ENCODE assay signal across 13 cellular contexts in the genomic region with DNA sequence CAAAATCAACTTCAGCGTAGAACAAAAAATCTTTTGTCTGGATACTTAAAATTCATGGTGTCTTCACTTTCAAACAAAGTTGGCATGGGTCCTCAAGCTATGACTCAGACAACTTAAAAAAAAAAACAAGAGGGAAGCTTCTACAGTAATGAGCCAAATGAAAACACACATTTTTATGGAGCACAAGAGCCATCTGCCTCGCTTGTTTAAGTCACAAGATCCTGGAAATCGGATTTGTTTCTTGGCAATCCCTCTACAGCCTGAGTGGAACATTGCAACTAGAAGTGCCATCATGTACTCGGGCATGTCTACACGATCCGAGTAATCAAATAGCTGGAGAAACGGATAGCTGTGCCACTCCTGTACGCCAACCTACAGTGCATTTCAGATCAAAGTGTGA. TPM values are rescaled to one million over a fixed set of nuclear protein-coding genes. Genes with fewer than 3 reads are reported as not detected.
A peak's percentile ranks its signal among the peaks of the same experiment; 100 is the strongest.
DNase-seq lines count a peak whose midpoint lies in the region; ATAC-seq and TF ChIP-seq lines count a peak whose summit lies in the region.
"Had no signal": no experiment of that assay in that cellular context is flagged by ENCODE, and none has a peak within 500 bp of the region (broad histone marks: within the 10 kb centered on the region; RNA-seq: fewer than 3 reads in every experiment).

No MANE protein-coding gene starts in this region.

- no peak for TF ChIP-seq CTCF in sigmoid colon (IDR thresholded peaks at IDR 0.05)

- CTCF ChIA-PET in activated CD4-positive, alpha-beta memory T cell treated with anti-CD3 and anti-CD28 coated beads, Interleukin-2, amount 10 ng/mL, durations not matched to agents 7 days and 5 days (lab: Charles Lee) = no interaction called here

- no peak for TF ChIP-seq POLR2A in sigmoid colon (IDR thresholded peaks at IDR 0.05)

- POLR2A ChIA-PET in activated CD4-positive, alpha-beta memory T cell treated with anti-CD3 and anti-CD28 coated beads, Interleukin-2, amount 10 ng/mL, durations not matched to agents 7 days and 5 days (lab: Charles Lee) = no interaction called here

- no peaks in the 10 kb centered on the region for H3K9me3 ChIP-seq in sigmoid colon

- peaks cover 0 to 11% (median 6%) of the 10 kb centered on the region in 4 donors for H3K4me1 ChIP-seq in sigmoid colon

- no peak overlapping the region for H3K4me3 ChIP-seq in sigmoid colon

- H3K9me3 Mint-ChIP-seq in activated CD4-positive, alpha-beta memory T cell treated with anti-CD3 and anti-CD28 coated beads, Interleukin-2, amount 10 ng/mL, durations not matched to agents 7 days and 5 days = no peaks in the 10 kb centered on the region
- H3K9me3 Mint-ChIP-seq: activated naive CD8-positive, alpha-beta T cell treated with anti-CD3 and anti-CD28 coated beads, Interleukin-2, amount 10 ng/mL, durations not matched to agents 7 days and 5 days; neural crest cell had no signal

- no peaks in the 10 kb centered on the region for H3K27me3 Mint-ChIP-seq in activated CD4-positive, alpha-beta memory T cell treated with anti-CD3 and anti-CD28 coated beads, Interleukin-2, amount 10 ng/mL, durations not matched to agents 7 days and 5 days
- H3K27me3 Mint-ChIP-seq: activated naive CD8-positive, alpha-beta T cell treated with anti-CD3 and anti-CD28 coated beads, Interleukin-2, amount 10 ng/mL, durations not matched to agents 7 days and 5 days had no signal

- H3K36me3 ChIP-seq in sigmoid colon = peaks cover 0 to 29% (median 0%) of the 10 kb centered on the region in 4 donors

- peaks cover 31% of the 10 kb centered on the region for H3K36me3 Mint-ChIP-seq in activated CD4-positive, alpha-beta memory T cell treated with anti-CD3 and anti-CD28 coated beads, Interleukin-2, amount 10 ng/mL, durations not matched to agents 7 days and 5 days (ENCODE audit: low read depth)

- no peaks in the 10 kb centered on the region for H3K27me3 ChIP-seq in sigmoid colon

- no peak for TF ChIP-seq EP300 in sigmoid colon (IDR thresholded peaks at IDR 0.05)

- DNase-seq in Daoy (ENCODE audit: low read depth) (peak; percentile 9), NCI-H524 (lab: John Stamatoyannopoulos, UW) (peak; percentile 49 to 84), fibroblast of gingiva (ENCODE audit: low read depth) (peak; percentile 83), sigmoid colon (no peak), OCI-M1 (lab: John Stamatoyannopoulos, UW) (no peak)
- no peak for DNase-seq in activated CD4-positive, alpha-beta memory T cell treated with anti-CD3 and anti-CD28 coated beads, Interleukin-2, amount 10 ng/mL, durations not matched to agents 7 days and 5 days
- DNase-seq: activated CD4-positive, alpha-beta T cell treated with anti-CD3 and anti-CD28 coated beads, Interleukin-2, amount 50 U/mL, for 48 hours; activated naive CD8-positive, alpha-beta T cell treated with anti-CD3 and anti-CD28 coated beads, Interleukin-2, amount 10 ng/mL, durations not matched to agents 7 days and 5 days; islet precursor cell; stimulated activated CD4-positive, alpha-beta T cell treated with anti-CD3 and anti-CD28 coated beads, Interleukin-4, amount 100 ng/mL, for 4 hours had no signal

- H3K4me3 Mint-ChIP-seq in activated CD4-positive, alpha-beta memory T cell treated with anti-CD3 and anti-CD28 coated beads, Interleukin-2, amount 10 ng/mL, durations not matched to agents 7 days and 5 days = no peak overlapping the region
- H3K4me3 Mint-ChIP-seq: activated naive CD8-positive, alpha-beta T cell treated with anti-CD3 and anti-CD28 coated beads, Interleukin-2, amount 10 ng/mL, durations not matched to agents 7 days and 5 days; neural crest cell had no signal

- H3K27ac ChIP-seq in sigmoid colon = peak overlapping the region in 3 of 4 donors; percentile 5 to 48 (median 37)

- H3K27ac Mint-ChIP-seq in activated CD4-positive, alpha-beta memory T cell treated with anti-CD3 and anti-CD28 coated beads, Interleukin-2, amount 10 ng/mL, durations not matched to agents 7 days and 5 days = no peak overlapping the region
- H3K27ac Mint-ChIP-seq: activated naive CD8-positive, alpha-beta T cell treated with anti-CD3 and anti-CD28 coated beads, Interleukin-2, amount 10 ng/mL, durations not matched to agents 7 days and 5 days had no signal

- WGBS in sigmoid colon, 2 donors = 19 to 59% methylated on average over 8 of the region's 8 CpGs

- intact Hi-C loops in sigmoid colon (cut with DNase I) = no loop called here

- ATAC-seq in HG03571 (IDR thresholded peaks at IDR 0.05; ENCODE audit: unreplicated experiment) (no peak), GM18873 (IDR thresholded peaks at IDR 0.05; ENCODE audit: low FRiP score, unreplicated experiment) (no peak)

- peaks cover 7% of the 10 kb centered on the region for H3K4me1 Mint-ChIP-seq in activated CD4-positive, alpha-beta memory T cell treated with anti-CD3 and anti-CD28 coated beads, Interleukin-2, amount 10 ng/mL, durations not matched to agents 7 days and 5 days
- H3K4me1 Mint-ChIP-seq: activated naive CD8-positive, alpha-beta T cell treated with anti-CD3 and anti-CD28 coated beads, Interleukin-2, amount 10 ng/mL, durations not matched to agents 7 days and 5 days; neural crest cell had no signal

RNA-seq across cellular contexts. Expression of gene LAMP2, which starts 22.6 kb away (rescaled TPM):
- 26.8 and 37.0 TPM in 2 replicates for total RNA-seq in Daoy (2014; rRNA removed; shearing (Covaris generic))
- total RNA-seq in sigmoid colon = 10 to 100 TPM; 61.8 to 92.0 (median 81.1) TPM
- polyA plus RNA-seq in sigmoid colon = 10 to 100 TPM; 12.6 to 43.0 (median 38.9) TPM
- 10 to 100 TPM; 59.4 to 60.3 TPM for total RNA-seq in activated CD4-positive, alpha-beta memory T cell treated with anti-CD3 and anti-CD28 coated beads, Interleukin-2, amount 10 ng/mL, durations not matched to agents 7 days and 5 days

Comparison
In these comparisons a context has a peak if more than half of its experiments do, and no peak if none do; other contexts are left out.
1. DNase-seq: peak in Daoy (single experiment), NCI-H524 (2 of 2) and fibroblast of gingiva (single experiment); none in sigmoid colon (single experiment), activated CD4-positive, alpha-beta memory T cell treated with anti-CD3 and anti-CD28 coated beads, Interleukin-2, amount 10 ng/mL, durations not matched to agents 7 days and 5 days (single experiment) and OCI-M1 (single experiment).